Comparison of ENCODE assay signal across 27 cellular contexts in genomic region chr17:81206657-81207056, GRCh38. TPM values are rescaled to one million over a fixed set of nuclear protein-coding genes. Genes with fewer than 3 reads are reported as not detected.
A peak's percentile ranks its signal among the peaks of the same experiment; 100 is the strongest.
DNase-seq lines count a peak whose midpoint lies in the region; ATAC-seq, FAIRE-seq and TF ChIP-seq lines count a peak whose summit lies in the region.
"Had no signal": no experiment of that assay in that cellular context is flagged by ENCODE, and none has a peak within 500 bp of the region (broad histone marks: within the 10 kb centered on the region; RNA-seq: fewer than 3 reads in every experiment).

No MANE protein-coding gene starts in this region.

- H3K4me3 Mint-ChIP-seq in CD8-positive, alpha-beta memory T cell = no peak overlapping the region
- H3K4me3 Mint-ChIP-seq: CD4-positive, CD25-positive, alpha-beta regulatory T cell; HFFc6; IgD-negative memory B cell had no signal

- POLR2A ChIA-PET in HEK293 (lab: Yijun Ruan, JAX) = interaction anchor here (0.5 to 1.0 kb wide), 2 partner anchors 16 to 201 kb away, joined by 3 to 5 read pairs; partner anchors contain the start of gene CEP131
- POLR2A ChIA-PET in CD8-positive, alpha-beta memory T cell (lab: Charles Lee) = no interaction called here

- no peaks in the 10 kb centered on the region for H3K27me3 Mint-ChIP-seq in CD8-positive, alpha-beta memory T cell
- H3K27me3 Mint-ChIP-seq: CD4-positive, CD25-positive, alpha-beta regulatory T cell; IgD-negative memory B cell had no signal

- TF ChIP-seq CTCF in HEK293 (tag by site-specific recombination; IDR thresholded peaks at IDR 0.05) (no peak), bronchial epithelial cell (IDR thresholded peaks at IDR 0.05; ENCODE audit: insufficient read depth, low read length, severe bottlenecking) (no peak), gastroesophageal sphincter (IDR thresholded peaks at IDR 0.05) (no peak), tibial artery (IDR thresholded peaks at IDR 0.05) (no peak)

- 80% methylated on average over 3 of the region's 12 CpGs; no CpG with 5 or more reads in 1 of the 2 donors for WGBS in gastroesophageal sphincter (ENCODE audit: low coverage in 1 of 2), 2 donors

- H3K9me3 Mint-ChIP-seq in CD8-positive, alpha-beta memory T cell = no peaks in the 10 kb centered on the region
- H3K9me3 Mint-ChIP-seq: CD4-positive, CD25-positive, alpha-beta regulatory T cell; HFFc6; IgD-negative memory B cell had no signal

- H3K36me3 Mint-ChIP-seq in CD8-positive, alpha-beta memory T cell = peaks cover 0 to 10% (median 0%) of the 10 kb centered on the region in 3 donors
- H3K36me3 Mint-ChIP-seq: CD4-positive, CD25-positive, alpha-beta regulatory T cell had no signal

- H3K27ac Mint-ChIP-seq in CD8-positive, alpha-beta memory T cell = peak overlapping the region in 1 of 8 donors; percentile 57
- H3K27ac Mint-ChIP-seq: CD4-positive, CD25-positive, alpha-beta regulatory T cell; HFFc6; IgD-negative memory B cell had no signal

- DNase-seq in bronchial epithelial cell (ENCODE audit: low read depth) = no peak
- no peak for DNase-seq in tibial artery
- DNase-seq in substantia nigra (lab: John Stamatoyannopoulos, UW) = no peak
- DNase-seq in CD8-positive, alpha-beta memory T cell = no peak
- no peak for DNase-seq in kidney glomerular epithelial cell (lab: John Stamatoyannopoulos, UW)
- DNase-seq: C1 segment of cervical spinal cord; Caco-2; CD4-positive, CD25-positive, alpha-beta regulatory T cell; DMS153; DMS79; GDM1; GM23248; HCEC 1CT; HFFc6; KBM-7 had no signal

- no peaks in the 10 kb centered on the region for H3K27me3 ChIP-seq in bronchial epithelial cell (ENCODE audit: control insufficient read depth, insufficient read depth, low read length)
- H3K27me3 ChIP-seq in gastroesophageal sphincter = no peaks in the 10 kb centered on the region
- H3K27me3 ChIP-seq in tibial artery = no peaks in the 10 kb centered on the region
- no peaks in the 10 kb centered on the region for H3K27me3 ChIP-seq in CD8-positive, alpha-beta memory T cell (ENCODE audit: insufficient read depth, low read length, poor library complexity, severe bottlenecking)

- no peak overlapping the region for H3K27ac ChIP-seq in HEK293 (ENCODE audit: extremely low read depth, low read depth, low read length)
- no peak overlapping the region for H3K27ac ChIP-seq in gastroesophageal sphincter
- H3K27ac ChIP-seq in tibial artery = peak overlapping the region; percentile 6 to 52
- no peak overlapping the region for H3K27ac ChIP-seq in substantia nigra (ENCODE audit: low read depth, low read length, poor library complexity, severe bottlenecking)
- H3K27ac ChIP-seq in CD8-positive, alpha-beta memory T cell (ENCODE audit: low read depth, low read length) = no peak overlapping the region
- H3K27ac ChIP-seq: A549, GM23248 had no signal

- intact Hi-C loops in tibial artery (cut with DNase I; ENCODE audit: low total_unique reads) = no loop called here

- H3K4me3 ChIP-seq in HEK293 (ENCODE audit: low read depth, low read length) (no peak overlapping the region), bronchial epithelial cell (ENCODE audit: low read depth, low read length) (no peak overlapping the region), gastroesophageal sphincter (no peak overlapping the region), tibial artery (no peak overlapping the region)
- H3K4me3 ChIP-seq in CD8-positive, alpha-beta memory T cell (ENCODE audit: low read length) = no peak overlapping the region
- H3K4me3 ChIP-seq: A549, GM23248 had no signal

- CTCF ChIA-PET in HEK293 (lab: Yijun Ruan, JAX) = no interaction called here
- CTCF ChIA-PET in CD8-positive, alpha-beta memory T cell (lab: Charles Lee) = no interaction called here

- no peak for TF ChIP-seq EP300 in gastroesophageal sphincter (IDR thresholded peaks at IDR 0.05)

- no peaks in the 10 kb centered on the region for H3K9me3 ChIP-seq in HEK293 (ENCODE audit: control insufficient read depth, insufficient read depth, low read depth, low read length)
- H3K9me3 ChIP-seq in gastroesophageal sphincter = no peaks in the 10 kb centered on the region
- no peaks in the 10 kb centered on the region for H3K9me3 ChIP-seq in tibial artery
- no peaks in the 10 kb centered on the region for H3K9me3 ChIP-seq in CD8-positive, alpha-beta memory T cell (ENCODE audit: low read length)
- H3K9me3 ChIP-seq: A549, Caco-2 had no signal

- peak; percentile 13 for ATAC-seq in gastroesophageal sphincter
- ATAC-seq in HG02588 (IDR thresholded peaks at IDR 0.05; ENCODE audit: unreplicated experiment) = no peak
- ATAC-seq: HepG2 had no signal

- no peak for TF ChIP-seq POLR2A in gastroesophageal sphincter (IDR thresholded peaks at IDR 0.05)

- FAIRE-seq in bronchial epithelial cell (lab: Jason Lieb, UNC) = peak; percentile 18
- FAIRE-seq: A549, D721Med, GM12892, GM18507, H54, HepG2 had no signal

- H3K4me1 Mint-ChIP-seq in CD8-positive, alpha-beta memory T cell = no peaks in the 10 kb centered on the region
- H3K4me1 Mint-ChIP-seq: CD4-positive, CD25-positive, alpha-beta regulatory T cell had no signal

- H3K36me3 ChIP-seq in HEK293 (ENCODE audit: control insufficient read depth in 2 of 2, insufficient read depth in 1 of 2, low read length in 2 of 2) (peaks cover 17 to 52% of the 10 kb centered on the region in 2 experiments; a peak in 2 of 3 replicates), bronchial epithelial cell (ENCODE audit: control insufficient read depth, insufficient read depth, low read length) (peaks cover 1% of the 10 kb centered on the region), gastroesophageal sphincter (peaks cover 0 to 61% of the 10 kb centered on the region in 2 donors), tibial artery (peaks cover 0 to 36% (median 0%) of the 10 kb centered on the region in 3 donors)
- H3K36me3 ChIP-seq in CD8-positive, alpha-beta memory T cell (ENCODE audit: insufficient read depth, low read length) = no peaks in the 10 kb centered on the region

- H3K4me1 ChIP-seq in HEK293 (ENCODE audit: control insufficient read depth, insufficient read depth, low read length) (no peaks in the 10 kb centered on the region), gastroesophageal sphincter (no peaks in the 10 kb centered on the region), tibial artery (peaks cover 0 to 45% (median 20%) of the 10 kb centered on the region in 4 donors)
- H3K4me1 ChIP-seq in CD8-positive, alpha-beta memory T cell (ENCODE audit: insufficient read depth, low read length) = no peaks in the 10 kb centered on the region
- H3K4me1 ChIP-seq: A549, Caco-2 had no signal

TF ChIP-seq in HEK293, 187 proteins besides CTCF, POLR2A, EP300 and RAD21:
- TF ChIP-seq ZBTB21 (tag by site-specific recombination; IDR thresholded peaks at IDR 0.05) (no peak), KLF1 (tag by site-specific recombination; IDR thresholded peaks at IDR 0.05) (peak; percentile 80), WT1 (tag by site-specific recombination; IDR thresholded peaks at IDR 0.05) (no peak), ATF2 (tag by site-specific recombination; IDR thresholded peaks at IDR 0.05; ENCODE audit: low read depth) (no peak)
TF ChIP-seq in HEK293: peak in this region for 1.

RNA-seq across cellular contexts. Expression of gene CEP131, which starts 16.1 kb away (rescaled TPM):
- total RNA-seq in bronchial epithelial cell (7.9 and 9.2 TPM in 2 replicates), gastroesophageal sphincter (10 to 100 TPM in 1 of 4 donors, 1 to 10 TPM in 3; 4.4 to 12.0 (median 6.4) TPM)
- 10 to 100 TPM; 13.2 to 13.3 TPM for total RNA-seq in CD8-positive, alpha-beta memory T cell
- 6.5 TPM for polyA plus RNA-seq in CD8-positive, alpha-beta memory T cell

RNA-seq across cellular contexts. Expression of gene TEPSIN, which starts 32.2 kb away (rescaled TPM):
- total RNA-seq in bronchial epithelial cell = 5.8 and 7.8 TPM in 2 replicates
- total RNA-seq in gastroesophageal sphincter = 10 to 100 TPM in 3 of 4 donors, 1 to 10 TPM in 1; 8.0 to 43.0 (median 23.5) TPM
- 10 to 100 TPM; 41.2 to 44.2 TPM for total RNA-seq in CD8-positive, alpha-beta memory T cell
- 6.2 TPM for polyA plus RNA-seq in CD8-positive, alpha-beta memory T cell

RNA-seq across cellular contexts. Expression of gene NDUFAF8, which starts 32.5 kb away (rescaled TPM):
- total RNA-seq in bronchial epithelial cell (31.6 and 49.2 TPM in 2 replicates), gastroesophageal sphincter (10 to 100 TPM; 16.9 to 38.4 (median 22.3) TPM)
- total RNA-seq in CD8-positive, alpha-beta memory T cell = 100 to 1,000 TPM; 136 to 138 TPM
- 76.4 TPM for polyA plus RNA-seq in CD8-positive, alpha-beta memory T cell

RNA-seq across cellular contexts. Expression of gene AATK, which starts 40.6 kb away (rescaled TPM):
- total RNA-seq in bronchial epithelial cell (0.51 and 0.79 TPM in 2 replicates), gastroesophageal sphincter (10 to 100 TPM; 14.5 to 28.0 (median 22.1) TPM)
- total RNA-seq in CD8-positive, alpha-beta memory T cell = under 1 TPM; 0.29 to 0.55 TPM
- not detected for polyA plus RNA-seq in CD8-positive, alpha-beta memory T cell
- total RNA-seq: CD4-positive, CD25-positive, alpha-beta regulatory T cell had no signal

RNA-seq across cellular contexts. Expression of gene PVALEF, which starts 41.4 kb away (rescaled TPM):
- not detected in 2 replicates for total RNA-seq in bronchial epithelial cell
- total RNA-seq in gastroesophageal sphincter = not detected
- not detected for total RNA-seq in CD8-positive, alpha-beta memory T cell
- not detected for polyA plus RNA-seq in CD8-positive, alpha-beta memory T cell
- total RNA-seq: Caco-2; CD4-positive, CD25-positive, alpha-beta regulatory T cell; Daoy; GM23248; HFFc6 had no signal
- polyA plus RNA-seq: A549; AG04450; CD4-positive, CD25-positive, alpha-beta regulatory T cell; GM23248; IgD-negative memory B cell had no signal

Comparison
In these comparisons a context has a peak if more than half of its experiments do, and no peak if none do; other contexts are left out.
1. H3K27ac ChIP-seq: peak in tibial artery (2 of 2); none in HEK293 (single experiment), gastroesophageal sphincter (0 of 4), substantia nigra (single experiment) and CD8-positive, alpha-beta memory T cell (single experiment).